ENCODE assay signal across 17 cellular contexts in the genomic region with DNA sequence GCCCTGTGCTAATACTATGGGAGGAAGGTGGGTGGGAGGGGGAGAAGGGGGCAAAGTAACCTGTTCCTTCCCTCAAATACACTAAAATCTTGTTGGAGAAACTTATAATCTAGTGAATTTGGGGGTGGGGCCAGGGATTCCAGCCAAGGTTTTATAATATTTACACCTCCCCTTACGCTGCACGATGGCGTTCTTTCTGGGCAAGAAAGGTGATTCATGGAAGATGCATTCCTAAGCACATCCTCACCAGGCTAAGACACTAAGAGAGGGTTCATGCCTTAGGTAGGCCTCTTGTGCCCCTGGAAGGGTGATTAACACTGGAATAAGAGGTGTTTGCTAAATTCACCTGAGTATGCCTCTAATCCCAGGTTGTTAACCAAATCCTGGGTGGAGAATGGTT.
DNase-seq lines count a peak whose midpoint lies in the region; ATAC-seq, FAIRE-seq and TF ChIP-seq lines count a peak whose summit lies in the region.
"Had no signal": no experiment of that assay in that cellular context is flagged by ENCODE, and none has a peak within 500 bp of the region (broad histone marks: within the 10 kb centered on the region; RNA-seq: fewer than 3 reads in every experiment).

No MANE protein-coding gene starts in this region.

- H3K4me1 ChIP-seq in upper lobe of right lung: no peaks in the 10 kb centered on the region
- H3K4me1 ChIP-seq: BLaER1, SJCRH30 had no signal

- no peaks in the 10 kb centered on the region for H3K36me3 ChIP-seq in bronchial epithelial cell (ENCODE audit: control insufficient read depth, insufficient read depth, low read length)
- H3K36me3 ChIP-seq in upper lobe of right lung: no peaks in the 10 kb centered on the region
- H3K36me3 ChIP-seq: BLaER1, Peyer's patch, SJCRH30 had no signal

- intact Hi-C loops in upper lobe of right lung (cut with DNase I): no loop called here

- peak; percentile 65 for DNase-seq in NCI-H226
- peak; percentile 98 for DNase-seq in bronchial epithelial cell (ENCODE audit: low read depth)
- peak; percentile 73 for DNase-seq in kidney tubule cell (ENCODE audit: low spot score)
- no peak for DNase-seq in putamen (ENCODE audit: low spot score)
- no peak for DNase-seq in upper lobe of right lung
- no peak for DNase-seq in RPMI8226
- DNase-seq: 8988T, DMS 273 treated with DMSO at 0.1 percent for 48 hours, NCI-H1092, NCI-H1694, NCI-H446 treated with DMSO at 0.1 percent for 48 hours, Peyer's patch had no signal

- TF ChIP-seq CTCF in C4-2B (conservative IDR thresholded peaks at IDR 0.05) (no peak), bronchial epithelial cell (IDR thresholded peaks at IDR 0.05; ENCODE audit: insufficient read depth, low read length, severe bottlenecking) (no peak), upper lobe of right lung (IDR thresholded peaks at IDR 0.05) (no peak)

- H3K27me3 ChIP-seq in bronchial epithelial cell (ENCODE audit: control insufficient read depth, insufficient read depth, low read length) (no peaks in the 10 kb centered on the region), upper lobe of right lung (no peaks in the 10 kb centered on the region)
- H3K27me3 ChIP-seq: BLaER1, Peyer's patch, SJCRH30 had no signal

- no peaks in the 10 kb centered on the region for H3K9me3 ChIP-seq in upper lobe of right lung
- H3K9me3 ChIP-seq: BLaER1, Peyer's patch, SJCRH30 had no signal

- FAIRE-seq in bronchial epithelial cell (lab: Jason Lieb, UNC): peak; percentile 89
- FAIRE-seq: K562 had no signal

- ATAC-seq in upper lobe of right lung (no peak), HG02759 (IDR thresholded peaks at IDR 0.05; ENCODE audit: unreplicated experiment) (no peak)
- ATAC-seq: K562 had no signal

- H3K4me3 ChIP-seq in bronchial epithelial cell (ENCODE audit: low read depth, low read length): no peak overlapping the region
- H3K4me3 ChIP-seq in upper lobe of right lung: no peak overlapping the region
- H3K4me3 ChIP-seq: BLaER1, K562, Peyer's patch, SJCRH30 had no signal

- H3K27ac ChIP-seq in C4-2B (peak overlapping the region; percentile 83), upper lobe of right lung (no peak overlapping the region)
- H3K27ac ChIP-seq: BLaER1, Peyer's patch, SJCRH30 had no signal

Comparison
In these comparisons a context has a peak if more than half of its experiments do, and no peak if none do; other contexts are left out.
1. DNase-seq: peak in NCI-H226 (single experiment), bronchial epithelial cell (single experiment) and kidney tubule cell (single experiment); none in putamen (single experiment), upper lobe of right lung (single experiment) and RPMI8226 (single experiment).